ENCODE assay signal across 1 cellular context in the genomic region with DNA sequence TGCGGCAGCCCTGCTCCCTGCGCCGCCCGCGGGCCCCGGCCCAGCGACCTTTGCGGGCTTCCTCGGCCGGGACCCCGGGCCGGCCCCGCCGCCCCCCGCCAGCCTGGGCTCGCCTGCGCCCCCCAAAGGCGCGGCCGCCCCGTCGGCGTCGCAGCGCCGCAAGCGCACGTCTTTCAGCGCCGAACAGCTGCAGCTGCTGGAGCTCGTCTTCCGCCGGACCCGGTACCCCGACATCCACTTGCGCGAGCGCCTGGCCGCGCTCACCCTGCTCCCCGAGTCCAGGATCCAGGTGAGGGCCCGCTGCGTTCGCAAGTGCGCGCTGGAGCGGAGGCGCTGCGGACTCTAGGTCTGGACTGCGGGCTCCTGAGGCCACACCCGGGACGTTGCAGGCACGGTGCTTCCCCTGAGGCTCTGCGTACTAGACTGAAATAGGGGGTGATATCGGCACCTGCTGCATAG.
TF ChIP-seq lines count a peak whose summit lies in the region.

No MANE protein-coding gene starts in this region.

TF ChIP-seq in H1, 55 proteins besides CTCF, POLR2A, EP300 and RAD21 (continued from another document):
- TF ChIP-seq MAFK (IDR thresholded peaks at IDR 0.05; ENCODE audit: low read depth, low read length) (no peak), ASH2L (IDR thresholded peaks at IDR 0.05; ENCODE audit: low read length) (peak; percentile 56), CREB1 (IDR thresholded peaks at IDR 0.05) (peak; percentile 86), TAF7 (optimal IDR thresholded peaks at IDR 0.05; ENCODE audit: borderline replicate concordance, low read depth, low read length) (peak; percentile 14), SUZ12 (IDR thresholded peaks at IDR 0.05; ENCODE audit: low read length) (0 out of 2 replicates have a peak, but pooled peaks have one; percentile 29), HDAC6 (IDR thresholded peaks at IDR 0.05; ENCODE audit: low read depth, low read length) (no peak), SIN3A (conservative IDR thresholded peaks at IDR 0.05 in 1 of 2, IDR thresholded peaks at IDR 0.05 in 1 of 2; ENCODE audit: low read depth in 1 of 2, low read length in 2 of 2) (no peak), HDAC2 (IDR thresholded peaks at IDR 0.05; ENCODE audit: borderline replicate concordance in 1 of 2, low read depth in 2 of 2, low read length in 2 of 2) (peak in 1 of 2 experiments; percentile 51; a peak in 1 of 4 replicates), RNF2 (IDR thresholded peaks at IDR 0.05; ENCODE audit: borderline replicate concordance, low read depth, low read length, missing control alignments, poor library complexity, severe bottlenecking) (no peak), EGR1 (IDR thresholded peaks at IDR 0.05; ENCODE audit: borderline replicate concordance, low read depth, low read length) (no peak)
- TF ChIP-seq, protein P1, sequence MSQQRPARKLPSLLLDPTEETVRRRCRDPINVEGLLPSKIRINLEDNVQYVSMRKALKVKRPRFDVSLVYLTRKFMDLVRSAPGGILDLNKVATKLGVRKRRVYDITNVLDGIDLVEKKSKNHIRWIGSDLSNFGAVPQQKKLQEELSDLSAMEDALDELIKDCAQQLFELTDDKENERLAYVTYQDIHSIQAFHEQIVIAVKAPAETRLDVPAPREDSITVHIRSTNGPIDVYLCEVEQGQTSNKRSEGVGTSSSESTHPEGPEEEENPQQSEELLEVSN (IDR thresholded peaks at IDR 0.05) = peak; percentile 37; the same call in 1 of the 2 replicates
